ENCODE assay signal across 15 cellular contexts in the genomic region with DNA sequence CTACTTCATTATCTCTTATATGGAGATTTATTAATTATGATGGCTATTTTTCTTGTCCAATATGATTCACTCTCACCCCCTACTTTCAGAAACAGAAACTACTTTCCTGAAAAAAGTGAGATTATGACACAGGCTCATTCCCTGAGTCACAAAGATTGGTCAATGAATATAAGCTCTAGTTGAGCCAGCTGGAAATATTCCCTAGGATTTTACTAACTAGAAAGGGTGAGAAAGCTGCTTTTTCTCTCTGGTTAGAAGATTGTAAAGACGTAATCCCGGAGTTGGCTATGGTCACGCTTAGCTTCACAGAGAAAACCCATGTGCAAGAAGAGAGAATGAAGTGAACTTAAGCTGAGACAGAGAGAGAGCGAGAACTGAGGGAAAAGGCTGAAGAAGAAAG.
A peak's percentile ranks its signal among the peaks of the same experiment; 100 is the strongest.
DNase-seq lines count a peak whose midpoint lies in the region; ATAC-seq, FAIRE-seq and TF ChIP-seq lines count a peak whose summit lies in the region.
"Had no signal": no experiment of that assay in that cellular context is flagged by ENCODE, and none has a peak within 500 bp of the region (broad histone marks: within the 10 kb centered on the region; RNA-seq: fewer than 3 reads in every experiment).

No MANE protein-coding gene starts in this region.

- H3K27ac ChIP-seq in ACC112 (ENCODE audit: low read depth, low read length): peak overlapping the region; percentile 27
- H3K27ac ChIP-seq: ascending aorta, RWPE1, skin epidermis had no signal

- DNase-seq in GM04504 (ENCODE audit: low read depth) (peak; percentile 90), bronchial epithelial cell (ENCODE audit: low read depth) (peak; percentile 44), iris pigment epithelial cell (ENCODE audit: low read depth) (peak; percentile 78), AML-193 (lab: John Stamatoyannopoulos, UW) (no peak), cortex of kidney (lab: John Stamatoyannopoulos, UW) (no peak), NCI-H2196 treated with DMSO at 0.1 percent for 48 hours (lab: John Stamatoyannopoulos, UW; ENCODE audit: unreplicated experiment) (no peak)
- DNase-seq: activated CD4-positive, alpha-beta T cell treated with anti-CD3 and anti-CD28 coated beads, Interleukin-2, amount 50 U/mL, for 48 hours; MM.1S; NCI-H2029 treated with DMSO at 0.1 percent for 48 hours; NCI-H526 treated with DMSO at 0.1 percent for 48 hours had no signal

- H3K36me3 ChIP-seq in ACC112 (ENCODE audit: insufficient read depth, low read length): no peaks in the 10 kb centered on the region
- no peaks in the 10 kb centered on the region for H3K36me3 ChIP-seq in bronchial epithelial cell (ENCODE audit: control insufficient read depth, insufficient read depth, low read length)
- H3K36me3 ChIP-seq: ascending aorta had no signal

- TF ChIP-seq CTCF in bronchial epithelial cell (IDR thresholded peaks at IDR 0.05; ENCODE audit: insufficient read depth, low read length, severe bottlenecking): no peak

- FAIRE-seq in bronchial epithelial cell (lab: Jason Lieb, UNC): no peak

- peaks cover 43% of the 10 kb centered on the region for H3K4me1 ChIP-seq in ACC112 (ENCODE audit: control insufficient read depth, insufficient read depth, low read length, unreplicated experiment)

- H3K4me3 ChIP-seq in ACC112 (ENCODE audit: low read depth, low read length): no peak overlapping the region
- H3K4me3 ChIP-seq in bronchial epithelial cell (ENCODE audit: low read depth, low read length): no peak overlapping the region
- H3K4me3 ChIP-seq: ascending aorta, skin epidermis had no signal

- H2AFZ ChIP-seq in ACC112 (ENCODE audit: low read length, unreplicated experiment): no peak overlapping the region

- no peak for ATAC-seq in GM19324 (IDR thresholded peaks at IDR 0.05; ENCODE audit: low FRiP score, unreplicated experiment)

- no peaks in the 10 kb centered on the region for H3K79me2 ChIP-seq in ACC112 (ENCODE audit: control insufficient read depth, insufficient read depth, low read length, unreplicated experiment)

- no peaks in the 10 kb centered on the region for H3K27me3 ChIP-seq in ACC112 (ENCODE audit: insufficient read depth, low read length)
- no peaks in the 10 kb centered on the region for H3K27me3 ChIP-seq in bronchial epithelial cell (ENCODE audit: control insufficient read depth, insufficient read depth, low read length)
- H3K27me3 ChIP-seq: ascending aorta had no signal

Comparison
In these comparisons a context has a peak if more than half of its experiments do, and no peak if none do; other contexts are left out.
1. DNase-seq: peak in GM04504 (single experiment), bronchial epithelial cell (single experiment) and iris pigment epithelial cell (single experiment); none in AML-193 (0 of 2), cortex of kidney (single experiment) and NCI-H2196 treated with DMSO at 0.1 percent for 48 hours (single experiment).